Comparison of ENCODE assay signal across 1 cellular context in genomic region chr17:43599046-43599395, GRCh38.
TF ChIP-seq lines count a peak whose summit lies in the region.

No MANE protein-coding gene starts in this region.

TF ChIP-seq in IMR-90, 13 proteins besides CTCF, POLR2A, EP300 and RAD21 (continued from another document):
- TF ChIP-seq ELK1 (IDR thresholded peaks at IDR 0.05; ENCODE audit: borderline replicate concordance, low read depth, low read length) (no peak), MAFK (IDR thresholded peaks at IDR 0.05; ENCODE audit: low read depth, low read length) (no peak), BHLHE40 (IDR thresholded peaks at IDR 0.05; ENCODE audit: low read depth, low read length) (no peak), CEBPB (IDR thresholded peaks at IDR 0.05; ENCODE audit: low read depth, low read length) (no peak), NFE2L2 (IDR thresholded peaks at IDR 0.05; ENCODE audit: low read depth, low read length) (no peak), MXI1 (IDR thresholded peaks at IDR 0.05; ENCODE audit: borderline replicate concordance, low read depth, low read length) (no peak), CHD1 (IDR thresholded peaks at IDR 0.05; ENCODE audit: low read depth, low read length) (no peak), SMC3 (IDR thresholded peaks at IDR 0.05; ENCODE audit: low read depth, low read length) (no peak), MAZ (IDR thresholded peaks at IDR 0.05; ENCODE audit: borderline replicate concordance, low read depth, low read length) (no peak), RCOR1 (IDR thresholded peaks at IDR 0.05; ENCODE audit: insufficient replicate concordance, low read length) (no peak)
- TF ChIP-seq, protein P1, sequence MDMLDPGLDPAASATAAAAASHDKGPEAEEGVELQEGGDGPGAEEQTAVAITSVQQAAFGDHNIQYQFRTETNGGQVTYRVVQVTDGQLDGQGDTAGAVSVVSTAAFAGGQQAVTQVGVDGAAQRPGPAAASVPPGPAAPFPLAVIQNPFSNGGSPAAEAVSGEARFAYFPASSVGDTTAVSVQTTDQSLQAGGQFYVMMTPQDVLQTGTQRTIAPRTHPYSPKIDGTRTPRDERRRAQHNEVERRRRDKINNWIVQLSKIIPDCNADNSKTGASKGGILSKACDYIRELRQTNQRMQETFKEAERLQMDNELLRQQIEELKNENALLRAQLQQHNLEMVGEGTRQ (IDR thresholded peaks at IDR 0.05; ENCODE audit: low read depth, low read length), result no peak
TF ChIP-seq in IMR-90: peak in this region for 0.
